20 cellular contexts compared by ENCODE assay signal in genomic region chr16:23833960-23834685, GRCh38. TPM values are rescaled to one million over a fixed set of nuclear protein-coding genes. Genes with fewer than 3 reads are reported as not detected.
DNase-seq lines count a peak whose midpoint lies in the region; ATAC-seq and TF ChIP-seq lines count a peak whose summit lies in the region.
"Had no signal": no experiment of that assay in that cellular context is flagged by ENCODE, and none has a peak within 500 bp of the region (broad histone marks: within the 10 kb centered on the region; RNA-seq: fewer than 3 reads in every experiment).

No MANE protein-coding gene starts in this region.

- no peaks in the 10 kb centered on the region for H3K27me3 Mint-ChIP-seq in CD4-positive, alpha-beta memory T cell
- no peaks in the 10 kb centered on the region for H3K27me3 Mint-ChIP-seq in T-cell
- H3K27me3 Mint-ChIP-seq in immature natural killer cell (ENCODE audit: low read depth in 3 of 3) = peaks cover 2 to 7% (median 7%) of the 10 kb centered on the region in 3 donors
- H3K27me3 Mint-ChIP-seq in WTC11 (ENCODE audit: low read depth) = peaks cover 86% of the 10 kb centered on the region
- H3K27me3 Mint-ChIP-seq: stimulated activated naive B cell treated with anti-CD40 and anti-IgM and Interleukin-4, amounts not matched to agents 10 μg/mL and 1 μg/mL and 100 μg/mL, for 72 hours had no signal

- H3K9me3 Mint-ChIP-seq in CD4-positive, alpha-beta memory T cell = peaks cover 0 to 4% (median 0%) of the 10 kb centered on the region in 8 donors
- H3K9me3 Mint-ChIP-seq in T-cell = peaks cover 0 to 12% (median 8%) of the 10 kb centered on the region in 3 donors
- H3K9me3 Mint-ChIP-seq in immature natural killer cell = peaks cover 0 to 20% (median 12%) of the 10 kb centered on the region in 6 donors
- H3K9me3 Mint-ChIP-seq in WTC11 = peaks cover 19% of the 10 kb centered on the region

- peaks cover 48% of the 10 kb centered on the region for H3K4me1 ChIP-seq in CD4-positive, alpha-beta memory T cell (ENCODE audit: insufficient read depth, low read length)

- no peak overlapping the region for H3K4me3 ChIP-seq in CD4-positive, alpha-beta memory T cell (ENCODE audit: low read length in 2 of 2)
- H3K4me3 ChIP-seq: heart right ventricle, tibial nerve had no signal

- H3K4me3 Mint-ChIP-seq in CD4-positive, alpha-beta memory T cell = peak overlapping the region in 7 of 8 donors; percentile 8 to 96 (median 41)
- H3K4me3 Mint-ChIP-seq in T-cell (peak overlapping the region; percentile 37 to 90 (median 85)), immature natural killer cell (peak overlapping the region; percentile 4 to 95 (median 89)), WTC11 (no peak overlapping the region)

- intact Hi-C loops in CD4-positive, alpha-beta memory T cell (cut with micrococcal nuclease) = loop anchor here (2.0 kb wide), 1 partner anchor 117 kb away; no protein-coding TSS in a partner anchor
- intact Hi-C loops in posterior vena cava (cut with DNase I) = loop anchor here in 1 of 2 donors (10.0 kb wide), 1 partner anchor 81 kb away; no protein-coding TSS in a partner anchor

- no peaks in the 10 kb centered on the region for H3K36me3 ChIP-seq in CD4-positive, alpha-beta memory T cell (ENCODE audit: insufficient read depth, low read length)
- H3K36me3 ChIP-seq: heart right ventricle, tibial nerve had no signal

- peaks cover 33 to 53% (median 41%) of the 10 kb centered on the region in 4 donors for H3K4me1 Mint-ChIP-seq in CD4-positive, alpha-beta memory T cell
- peaks cover 44 to 52% (median 48%) of the 10 kb centered on the region in 3 donors for H3K4me1 Mint-ChIP-seq in T-cell
- H3K4me1 Mint-ChIP-seq in immature natural killer cell = peaks cover 33 to 34% of the 10 kb centered on the region in 2 donors
- peaks cover 22% of the 10 kb centered on the region for H3K4me1 Mint-ChIP-seq in WTC11

- POLR2A ChIA-PET in CD4-positive, alpha-beta memory T cell (lab: Charles Lee; ENCODE audit: partially characterized antibody) = interaction anchor here (1.2 to 2.0 kb wide), 3 partner anchors 10 to 115 kb away, joined by 3 to 7 read pairs (median 4); no protein-coding TSS in a partner anchor
- POLR2A ChIA-PET in T-cell (lab: Charles Lee) = interaction anchor here in 1 of 2 donors (1.1 kb wide), 1 partner anchor 18 kb away, joined by 4 read pairs; no protein-coding TSS in a partner anchor
- POLR2A ChIA-PET in WTC11 (lab: Charles Lee) = no interaction called here

- H3K27me3 ChIP-seq in CD4-positive, alpha-beta memory T cell (ENCODE audit: insufficient read depth, low read length) = no peaks in the 10 kb centered on the region

- no peaks in the 10 kb centered on the region for H3K9me3 ChIP-seq in CD4-positive, alpha-beta memory T cell (ENCODE audit: control insufficient read depth in 1 of 2, low read length in 2 of 2)

- peak; percentile 36 for DNase-seq in activated CD8-positive, alpha-beta memory T cell treated with anti-CD3 and anti-CD28 coated beads, Interleukin-2, amount 50 U/mL, for 48 hours
- no peak for DNase-seq in activated CD8-positive, alpha-beta memory T cell treated with anti-CD3 and anti-CD28 coated beads for 24 hours
- peak in 2 of 5 donors; percentile 21 to 27 for DNase-seq in CD4-positive, alpha-beta memory T cell
- DNase-seq in T-cell (peak in 4 of 34 experiments; percentile 2 to 24 (median 10)), immature natural killer cell (no peak), WTC11 (ENCODE audit: low spot score) (no peak), GM19238 (ENCODE audit: insufficient read length, low spot score) (no peak), posterior vena cava (ENCODE audit: low spot score) (no peak)
- DNase-seq: activated gamma-delta T cell; COR-L47; heart right ventricle; NCI-H1436 treated with DMSO at 0.1 percent for 48 hours; NCI-H524 treated with DMSO at 0.1 percent for 48 hours; right cardiac atrium; stimulated activated naive B cell treated with anti-CD40 and anti-IgM and Interleukin-4, amounts not matched to agents 10 μg/mL and 1 μg/mL and 100 μg/mL, for 72 hours had no signal

- H3K27ac Mint-ChIP-seq in CD4-positive, alpha-beta memory T cell = peak overlapping the region in 5 of 7 donors; percentile 5 to 75 (median 62)
- H3K27ac Mint-ChIP-seq in T-cell (peak overlapping the region; percentile 39 to 71), immature natural killer cell (no peak overlapping the region), WTC11 (no peak overlapping the region)
- H3K27ac Mint-ChIP-seq: stimulated activated naive B cell treated with anti-CD40 and anti-IgM and Interleukin-4, amounts not matched to agents 10 μg/mL and 1 μg/mL and 100 μg/mL, for 72 hours had no signal

- TF ChIP-seq CTCF in WTC11 (IDR thresholded peaks at IDR 0.05) = no peak

- CTCF ChIA-PET in CD4-positive, alpha-beta memory T cell (lab: Charles Lee; ENCODE audit: partially characterized antibody) = interaction anchor here (1.0 to 2.7 kb wide), 5 partner anchors 9 to 199 kb away, joined by 3 to 20 read pairs (median 4); no protein-coding TSS in a partner anchor
- CTCF ChIA-PET in T-cell (lab: Charles Lee) (interaction anchor here (0.8 to 1.1 kb wide), 3 partner anchors 35 to 176 kb away, joined by 3 read pairs; no protein-coding TSS in a partner anchor), WTC11 (lab: Charles Lee) (interaction anchor here (0.9 kb wide), 1 partner anchor 176 kb away, joined by 3 read pairs; no protein-coding TSS in a partner anchor)

- ATAC-seq in T-cell (replicated peaks in 1 of 4) (no peak), WTC11 (no peak)
- ATAC-seq: heart right ventricle; HepG2; right cardiac atrium; stimulated activated naive B cell treated with anti-CD40 and anti-IgM and Interleukin-4, amounts not matched to agents 10 μg/mL and 1 μg/mL and 100 μg/mL, for 72 hours had no signal

- peaks cover 0 to 14% of the 10 kb centered on the region in 2 donors for H3K36me3 Mint-ChIP-seq in CD4-positive, alpha-beta memory T cell
- H3K36me3 Mint-ChIP-seq in T-cell (peaks cover 3% of the 10 kb centered on the region), immature natural killer cell (peaks cover 4 to 14% (median 7%) of the 10 kb centered on the region in 3 donors), WTC11 (peaks cover 4% of the 10 kb centered on the region; the same call in 1 of the 2 replicates)

- no peak overlapping the region for H3K27ac ChIP-seq in CD4-positive, alpha-beta memory T cell (ENCODE audit: low read depth, low read length)
- H3K27ac ChIP-seq: heart right ventricle, RWPE1, tibial nerve had no signal

TF ChIP-seq in WTC11, 78 proteins besides CTCF, POLR2A, EP300 and RAD21:
- TF ChIP-seq USF1 (CRISPR knock-in tag; IDR thresholded peaks at IDR 0.05) (no peak), STAT6 (CRISPR knock-in tag; conservative IDR thresholded peaks at IDR 0.05; ENCODE audit: low read depth) (no peak), ATF6 (CRISPR knock-in tag; IDR thresholded peaks at IDR 0.05) (no peak), NFE2L1 (CRISPR knock-in tag; IDR thresholded peaks at IDR 0.05) (no peak), ZNF317 (CRISPR knock-in tag; IDR thresholded peaks at IDR 0.05; ENCODE audit: borderline replicate concordance, low read depth) (no peak), HMGA2 (CRISPR knock-in tag; IDR thresholded peaks at IDR 0.05) (no peak), NFYB (CRISPR knock-in tag; conservative IDR thresholded peaks at IDR 0.05; ENCODE audit: low read depth) (no peak)

RNA-seq across cellular contexts. Expression of gene PRKCB, which starts 1.7 kb away (rescaled TPM):
- total RNA-seq in CD4-positive, alpha-beta memory T cell = 100 to 1,000 TPM in 1 of 2 experiments, 10 to 100 TPM in 1; 98.1 to 106 TPM
- 10 to 100 TPM; 46.5 to 98.4 TPM for polyA plus RNA-seq in CD4-positive, alpha-beta memory T cell
- total RNA-seq in T-cell (100 to 1,000 TPM in 4 of 5 donors, 10 to 100 TPM in 1; 84.7 to 114 (median 105) TPM), WTC11 (2021) (6.9 to 13.4 TPM (median 11.3 TPM) in 3 replicates), posterior vena cava (10 to 100 TPM; 17.5 to 26.9 TPM)
- 100 to 1,000 TPM in 2 of 3 donors, 10 to 100 TPM in 1; 78.7 to 110 (median 104) TPM for polyA plus RNA-seq in immature natural killer cell
- total RNA-seq: HepG2, MCF 10A had no signal
- polyA plus RNA-seq: AG04450 had no signal

Comparison
In these comparisons a context has a peak if more than half of its experiments do, and no peak if none do; other contexts are left out.
1. H3K27ac Mint-ChIP-seq: peak in CD4-positive, alpha-beta memory T cell (5 of 7) and T-cell (2 of 2); none in immature natural killer cell (0 of 6) and WTC11 (single experiment).